30 cellular contexts compared by ENCODE assay signal in the genomic region with DNA sequence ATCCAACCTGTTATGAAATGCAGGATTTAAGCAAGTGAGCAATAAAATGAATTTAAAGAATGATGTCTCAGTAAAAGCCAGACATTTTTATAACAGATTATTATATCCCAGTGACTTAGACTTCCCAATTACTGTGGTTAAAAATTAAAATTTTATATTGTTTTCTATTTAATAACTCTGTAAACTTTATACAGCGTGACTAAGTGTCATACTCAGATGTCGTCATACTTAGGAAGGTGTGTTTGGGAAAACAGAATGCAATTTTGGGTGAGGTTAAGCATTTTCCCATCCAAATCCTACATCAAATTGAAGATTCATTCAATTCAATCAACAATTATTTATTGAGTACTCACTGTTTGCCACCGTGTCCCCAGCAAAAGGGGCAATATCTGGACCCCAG. TPM values are rescaled to one million over a fixed set of nuclear protein-coding genes. Genes with fewer than 3 reads are reported as not detected.
"Had no signal": no experiment of that assay in that cellular context is flagged by ENCODE, and none has a peak within 500 bp of the region (broad histone marks: within the 10 kb centered on the region; RNA-seq: fewer than 3 reads in every experiment).

No MANE protein-coding gene starts in this region.

- H3K4me3 ChIP-seq: stomach, suprapubic skin, testis, thoracic aorta, thyroid gland, tibial artery, tibial nerve, transverse colon, upper lobe of left lung, upper lobe of right lung, uterus, vagina had no signal

- H3K27me3 ChIP-seq: stomach, suprapubic skin, testis, thyroid gland, tibial artery, tibial nerve, transverse colon, upper lobe of right lung, uterus, vagina had no signal

- H3K4me1 ChIP-seq: suprapubic skin, testis, thyroid gland, upper lobe of left lung, upper lobe of right lung, uterus, vagina had no signal

- FAIRE-seq: urothelium cell line had no signal

- H3K27ac Mint-ChIP-seq: stimulated activated effector memory CD8-positive, alpha-beta T cell treated with anti-CD3 and anti-CD28 coated beads, Interleukin-12 subunit alpha, Interleukin-12 subunit beta, amount 100 ng/mL, for 72 hours; stimulated activated memory B cell treated with anti-CD40 and anti-IgM and Interleukin-4, amounts not matched to agents 10 μg/mL and 1 μg/mL and 100 μg/mL, for 72 hours; stimulated activated naive B cell treated with anti-CD40 and anti-IgM and Interleukin-4, amounts not matched to agents 10 μg/mL and 1 μg/mL and 100 μg/mL, for 72 hours; stimulated activated naive CD8-positive, alpha-beta T cell treated with anti-CD3 and anti-CD28 coated beads, Interleukin-15, amount 100 ng/mL, for 72 hours; stimulated activated naive CD8-positive, alpha-beta T cell treated with anti-CD3 and anti-CD28 coated beads, Interleukin-15, Interleukin-2, amounts not matched to agents 100 ng/mL and 50 ng/mL, for 24 hours; type B pancreatic cell had no signal

- H3K4me1 Mint-ChIP-seq: stimulated activated effector memory CD8-positive, alpha-beta T cell treated with anti-CD3 and anti-CD28 coated beads, Interleukin-12 subunit alpha, Interleukin-12 subunit beta, amount 100 ng/mL, for 72 hours; stimulated activated memory B cell treated with anti-CD40 and anti-IgM and Interleukin-4, amounts not matched to agents 10 μg/mL and 1 μg/mL and 100 μg/mL, for 72 hours; stimulated activated naive B cell treated with anti-CD40 and anti-IgM and Interleukin-4, amounts not matched to agents 10 μg/mL and 1 μg/mL and 100 μg/mL, for 72 hours; stimulated activated naive CD8-positive, alpha-beta T cell treated with anti-CD3 and anti-CD28 coated beads, Interleukin-15, amount 100 ng/mL, for 72 hours had no signal

- H3K9me3 ChIP-seq: stomach, suprapubic skin, testis, thoracic aorta, thyroid gland, tibial artery, tibial nerve, transverse colon, upper lobe of left lung, upper lobe of right lung, uterus, vagina had no signal

- H3K4me3 Mint-ChIP-seq: stimulated activated effector memory CD8-positive, alpha-beta T cell treated with anti-CD3 and anti-CD28 coated beads, Interleukin-12 subunit alpha, Interleukin-12 subunit beta, amount 100 ng/mL, for 72 hours; stimulated activated memory B cell treated with anti-CD40 and anti-IgM and Interleukin-4, amounts not matched to agents 10 μg/mL and 1 μg/mL and 100 μg/mL, for 72 hours; stimulated activated naive B cell treated with anti-CD40 and anti-IgM and Interleukin-4, amounts not matched to agents 10 μg/mL and 1 μg/mL and 100 μg/mL, for 72 hours; stimulated activated naive CD8-positive, alpha-beta T cell treated with anti-CD3 and anti-CD28 coated beads, Interleukin-15, amount 100 ng/mL, for 72 hours; stimulated activated naive CD8-positive, alpha-beta T cell treated with anti-CD3 and anti-CD28 coated beads, Interleukin-15, Interleukin-2, amounts not matched to agents 100 ng/mL and 50 ng/mL, for 24 hours; type B pancreatic cell had no signal

- H3K27ac ChIP-seq: stomach, suprapubic skin, testis, thoracic aorta, thyroid gland, tibial artery, tibial nerve, transverse colon, upper lobe of left lung, upper lobe of right lung, uterus, vagina had no signal

- H3K36me3 Mint-ChIP-seq: stimulated activated effector memory CD8-positive, alpha-beta T cell treated with anti-CD3 and anti-CD28 coated beads, Interleukin-12 subunit alpha, Interleukin-12 subunit beta, amount 100 ng/mL, for 72 hours; stimulated activated memory B cell treated with anti-CD40 and anti-IgM and Interleukin-4, amounts not matched to agents 10 μg/mL and 1 μg/mL and 100 μg/mL, for 72 hours; stimulated activated naive B cell treated with anti-CD40 and anti-IgM and Interleukin-4, amounts not matched to agents 10 μg/mL and 1 μg/mL and 100 μg/mL, for 72 hours; type B pancreatic cell had no signal

- DNase-seq: stimulated activated CD4-positive, alpha-beta T cell treated with anti-CD3 and anti-CD28 coated beads, Interleukin-2, amount 100 ng/mL, for 48 hours; stimulated activated CD4-positive, alpha-beta T cell treated with anti-CD3 and anti-CD28 coated beads, Interleukin-4, amount 100 ng/mL, for 1 hour; stimulated activated CD4-positive, alpha-beta T cell treated with anti-CD3 and anti-CD28 coated beads, Interleukin-4, amount 100 ng/mL, for 24 hours; stimulated activated CD4-positive, alpha-beta T cell treated with anti-CD3 and anti-CD28 coated beads, Interleukin-4, amount 100 ng/mL, for 4 hours; stimulated activated CD8-positive, alpha-beta memory T cell treated with anti-CD3 and anti-CD28 coated beads, Interleukin-4, amount 100 ng/mL, for 48 hours; stimulated activated naive B cell treated with anti-CD40 and anti-IgM and Interleukin-4, amounts not matched to agents 10 μg/mL and 1 μg/mL and 100 μg/mL, for 72 hours; stimulated activated naive CD4-positive, alpha-beta T cell; stimulated activated naive CD4-positive, alpha-beta T cell treated with Interleukin-2 at 50 U/mL for 16 hours; stimulated activated naive CD8-positive, alpha-beta T cell treated with anti-CD3 and anti-CD28 coated beads, Interleukin-15, amount 100 ng/mL, for 72 hours; stimulated activated naive CD8-positive, alpha-beta T cell treated with anti-CD3 and anti-CD28 coated beads, Interleukin-15, Interleukin-2, amounts not matched to agents 100 U/mL and 50 U/mL, for 24 hours; stomach; substantia nigra; testis; thyroid gland; tibial artery; transverse colon; trophoblast cell; upper lobe of left lung; upper lobe of right lung; uterus had no signal

- ATAC-seq: stimulated activated effector memory CD8-positive, alpha-beta T cell treated with anti-CD3 and anti-CD28 coated beads, Interleukin-12 subunit alpha, Interleukin-12 subunit beta, amount 100 ng/mL, for 72 hours; stimulated activated memory B cell treated with anti-CD40 and anti-IgM and Interleukin-4, amounts not matched to agents 10 μg/mL and 1 μg/mL and 100 μg/mL, for 72 hours; stimulated activated naive B cell treated with anti-CD40 and anti-IgM and Interleukin-4, amounts not matched to agents 10 μg/mL and 1 μg/mL and 100 μg/mL, for 72 hours; stimulated activated naive CD8-positive, alpha-beta T cell treated with anti-CD3 and anti-CD28 coated beads, Interleukin-15, amount 100 ng/mL, for 72 hours; stimulated activated naive CD8-positive, alpha-beta T cell treated with anti-CD3 and anti-CD28 coated beads, Interleukin-15, Interleukin-2, amounts not matched to agents 100 U/mL and 50 U/mL, for 24 hours; upper lobe of right lung had no signal

- H3K36me3 ChIP-seq: stomach, suprapubic skin, thoracic aorta, thyroid gland, tibial artery, tibial nerve, transverse colon, upper lobe of left lung, upper lobe of right lung, uterus, vagina had no signal

RNA-seq across cellular contexts. Expression of gene FRMD1, which starts 31.4 kb away (rescaled TPM):
- total RNA-seq: temporal lobe, thoracic aorta, upper lobe of left lung, vagina had no signal
